Comparison of ENCODE assay signal across 1 cellular context in the genomic region with DNA sequence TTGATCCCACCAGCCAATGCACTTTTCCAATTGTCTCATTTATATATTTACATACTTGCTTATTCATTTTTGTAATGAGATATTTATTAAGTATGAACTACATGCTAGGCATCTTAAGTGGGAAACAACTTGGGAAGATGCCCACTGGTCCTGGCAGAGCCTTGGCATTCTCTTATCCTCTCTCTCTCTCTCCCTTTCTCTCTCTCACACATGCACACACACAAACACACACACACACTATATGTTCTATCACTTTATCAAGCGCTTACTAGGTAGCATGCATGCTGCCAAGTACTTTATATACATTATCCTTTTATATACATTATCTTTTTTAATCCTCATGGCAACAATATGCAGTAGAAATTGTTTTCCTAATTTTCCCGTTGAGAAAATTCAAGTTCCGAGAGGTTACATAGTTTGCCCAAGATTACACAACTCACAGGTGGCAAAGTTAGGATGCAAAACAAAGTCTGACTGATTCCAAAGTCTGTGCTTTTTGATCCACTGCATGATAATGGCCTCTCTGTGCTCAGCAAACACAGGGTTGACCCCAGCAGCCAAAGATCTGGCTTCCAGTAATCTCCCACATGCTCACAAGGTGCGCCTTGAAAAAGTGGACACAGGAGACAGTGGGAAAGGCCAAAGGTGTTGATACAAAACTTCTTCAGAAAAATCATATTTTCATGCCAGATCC.
TF ChIP-seq lines count a peak whose summit lies in the region.

No MANE protein-coding gene starts in this region.

TF ChIP-seq in HepG2, 621 proteins besides CTCF, POLR2A, EP300 and RAD21 (continued from another document and continues in another):
- TF ChIP-seq CENPT (CRISPR knock-in tag; IDR thresholded peaks at IDR 0.05; ENCODE audit: low read depth) = no peak
- TF ChIP-seq MIER2 (CRISPR knock-in tag; IDR thresholded peaks at IDR 0.05) = peak; percentile 57; the same call in 1 of the 2 replicates
- no peak for TF ChIP-seq ZNF672 (CRISPR knock-in tag; IDR thresholded peaks at IDR 0.05)
- TF ChIP-seq, protein P1, sequence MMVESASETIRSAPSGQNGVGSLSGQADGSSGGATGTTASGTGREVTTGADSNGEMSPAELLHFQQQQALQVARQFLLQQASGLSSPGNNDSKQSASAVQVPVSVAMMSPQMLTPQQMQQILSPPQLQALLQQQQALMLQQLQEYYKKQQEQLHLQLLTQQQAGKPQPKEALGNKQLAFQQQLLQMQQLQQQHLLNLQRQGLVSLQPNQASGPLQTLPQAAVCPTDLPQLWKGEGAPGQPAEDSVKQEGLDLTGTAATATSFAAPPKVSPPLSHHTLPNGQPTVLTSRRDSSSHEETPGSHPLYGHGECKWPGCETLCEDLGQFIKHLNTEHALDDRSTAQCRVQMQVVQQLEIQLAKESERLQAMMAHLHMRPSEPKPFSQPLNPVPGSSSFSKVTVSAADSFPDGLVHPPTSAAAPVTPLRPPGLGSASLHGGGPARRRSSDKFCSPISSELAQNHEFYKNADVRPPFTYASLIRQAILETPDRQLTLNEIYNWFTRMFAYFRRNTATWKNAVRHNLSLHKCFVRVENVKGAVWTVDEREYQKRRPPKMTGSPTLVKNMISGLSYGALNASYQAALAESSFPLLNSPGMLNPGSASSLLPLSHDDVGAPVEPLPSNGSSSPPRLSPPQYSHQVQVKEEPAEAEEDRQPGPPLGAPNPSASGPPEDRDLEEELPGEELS (CRISPR knock-in tag; IDR thresholded peaks at IDR 0.05) = peak; percentile 90
- peak; percentile 89; the same call in 1 of the 2 replicates for TF ChIP-seq ZNF747 (CRISPR knock-in tag; IDR thresholded peaks at IDR 0.05; ENCODE audit: borderline replicate concordance)
- TF ChIP-seq ELF1 (CRISPR knock-in tag; IDR thresholded peaks at IDR 0.05) = 0 out of 2 replicates have a peak, but pooled peaks have one; percentile 34
- TF ChIP-seq SMYD3 (CRISPR knock-in tag; IDR thresholded peaks at IDR 0.05) = no peak
- TF ChIP-seq FOXO1 (CRISPR knock-in tag; IDR thresholded peaks at IDR 0.05) = peak; percentile 97
- TF ChIP-seq HOXD1 (CRISPR knock-in tag; IDR thresholded peaks at IDR 0.05) = peak; percentile 69; the same call in 1 of the 2 replicates
- no peak for TF ChIP-seq ZIK1 (CRISPR knock-in tag; IDR thresholded peaks at IDR 0.05; ENCODE audit: borderline replicate concordance, low read depth)
- TF ChIP-seq ZNF468 (CRISPR knock-in tag; IDR thresholded peaks at IDR 0.05) = no peak
- TF ChIP-seq POGZ (CRISPR knock-in tag; IDR thresholded peaks at IDR 0.05) = peak; percentile 90
- TF ChIP-seq, protein P2, sequence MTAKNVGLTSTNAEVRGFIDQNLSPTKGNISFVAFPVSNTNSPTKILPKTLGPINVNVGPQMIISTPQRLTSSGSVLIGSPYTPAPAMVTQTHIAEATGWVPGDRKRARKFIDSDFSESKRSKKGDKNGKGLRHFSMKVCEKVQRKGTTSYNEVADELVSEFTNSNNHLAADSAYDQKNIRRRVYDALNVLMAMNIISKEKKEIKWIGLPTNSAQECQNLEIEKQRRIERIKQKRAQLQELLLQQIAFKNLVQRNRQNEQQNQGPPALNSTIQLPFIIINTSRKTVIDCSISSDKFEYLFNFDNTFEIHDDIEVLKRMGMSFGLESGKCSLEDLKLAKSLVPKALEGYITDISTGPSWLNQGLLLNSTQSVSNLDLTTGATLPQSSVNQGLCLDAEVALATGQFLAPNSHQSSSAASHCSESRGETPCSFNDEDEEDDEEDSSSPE (CRISPR knock-in tag; IDR thresholded peaks at IDR 0.05) = 0 out of 2 replicates have a peak, but pooled peaks have one; percentile 18
- peak; percentile 47; the same call in 1 of the 2 replicates for TF ChIP-seq JUNB (CRISPR knock-in tag; IDR thresholded peaks at IDR 0.05; ENCODE audit: borderline replicate concordance)
- TF ChIP-seq, protein P3, sequence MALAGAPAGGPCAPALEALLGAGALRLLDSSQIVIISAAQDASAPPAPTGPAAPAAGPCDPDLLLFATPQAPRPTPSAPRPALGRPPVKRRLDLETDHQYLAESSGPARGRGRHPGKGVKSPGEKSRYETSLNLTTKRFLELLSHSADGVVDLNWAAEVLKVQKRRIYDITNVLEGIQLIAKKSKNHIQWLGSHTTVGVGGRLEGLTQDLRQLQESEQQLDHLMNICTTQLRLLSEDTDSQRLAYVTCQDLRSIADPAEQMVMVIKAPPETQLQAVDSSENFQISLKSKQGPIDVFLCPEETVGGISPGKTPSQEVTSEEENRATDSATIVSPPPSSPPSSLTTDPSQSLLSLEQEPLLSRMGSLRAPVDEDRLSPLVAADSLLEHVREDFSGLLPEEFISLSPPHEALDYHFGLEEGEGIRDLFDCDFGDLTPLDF (CRISPR knock-in tag; IDR thresholded peaks at IDR 0.05) = no peak
- no peak for TF ChIP-seq ZNF253 (CRISPR knock-in tag; IDR thresholded peaks at IDR 0.05; ENCODE audit: borderline replicate concordance)
- peak; percentile 85; the same call in 1 of the 2 replicates for TF ChIP-seq ZNF556 (CRISPR knock-in tag; IDR thresholded peaks at IDR 0.05; ENCODE audit: borderline replicate concordance)
- TF ChIP-seq, protein P4, sequence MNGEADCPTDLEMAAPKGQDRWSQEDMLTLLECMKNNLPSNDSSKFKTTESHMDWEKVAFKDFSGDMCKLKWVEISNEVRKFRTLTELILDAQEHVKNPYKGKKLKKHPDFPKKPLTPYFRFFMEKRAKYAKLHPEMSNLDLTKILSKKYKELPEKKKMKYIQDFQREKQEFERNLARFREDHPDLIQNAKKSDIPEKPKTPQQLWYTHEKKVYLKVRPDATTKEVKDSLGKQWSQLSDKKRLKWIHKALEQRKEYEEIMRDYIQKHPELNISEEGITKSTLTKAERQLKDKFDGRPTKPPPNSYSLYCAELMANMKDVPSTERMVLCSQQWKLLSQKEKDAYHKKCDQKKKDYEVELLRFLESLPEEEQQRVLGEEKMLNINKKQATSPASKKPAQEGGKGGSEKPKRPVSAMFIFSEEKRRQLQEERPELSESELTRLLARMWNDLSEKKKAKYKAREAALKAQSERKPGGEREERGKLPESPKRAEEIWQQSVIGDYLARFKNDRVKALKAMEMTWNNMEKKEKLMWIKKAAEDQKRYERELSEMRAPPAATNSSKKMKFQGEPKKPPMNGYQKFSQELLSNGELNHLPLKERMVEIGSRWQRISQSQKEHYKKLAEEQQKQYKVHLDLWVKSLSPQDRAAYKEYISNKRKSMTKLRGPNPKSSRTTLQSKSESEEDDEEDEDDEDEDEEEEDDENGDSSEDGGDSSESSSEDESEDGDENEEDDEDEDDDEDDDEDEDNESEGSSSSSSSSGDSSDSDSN (CRISPR knock-in tag; IDR thresholded peaks at IDR 0.05) = no peak
- TF ChIP-seq MXI1 (IDR thresholded peaks at IDR 0.05; ENCODE audit: borderline replicate concordance, low read depth, low read length) = no peak
- no peak for TF ChIP-seq HCFC1 (IDR thresholded peaks at IDR 0.05; ENCODE audit: low read depth, low read length)
- TF ChIP-seq, protein P5, sequence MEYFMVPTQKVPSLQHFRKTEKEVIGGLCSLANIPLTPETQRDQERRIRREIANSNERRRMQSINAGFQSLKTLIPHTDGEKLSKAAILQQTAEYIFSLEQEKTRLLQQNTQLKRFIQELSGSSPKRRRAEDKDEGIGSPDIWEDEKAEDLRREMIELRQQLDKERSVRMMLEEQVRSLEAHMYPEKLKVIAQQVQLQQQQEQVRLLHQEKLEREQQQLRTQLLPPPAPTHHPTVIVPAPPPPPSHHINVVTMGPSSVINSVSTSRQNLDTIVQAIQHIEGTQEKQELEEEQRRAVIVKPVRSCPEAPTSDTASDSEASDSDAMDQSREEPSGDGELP (IDR thresholded peaks at IDR 0.05; ENCODE audit: borderline replicate concordance, low read depth) = peak; percentile 89
- no peak for TF ChIP-seq TRIM24 (CRISPR knock-in tag; IDR thresholded peaks at IDR 0.05)
- TF ChIP-seq NR3C1 (CRISPR knock-in tag; IDR thresholded peaks at IDR 0.05) = no peak
- 0 out of 2 replicates have a peak, but pooled peaks have one; percentile 31 for TF ChIP-seq ZNF383 (CRISPR knock-in tag; IDR thresholded peaks at IDR 0.05; ENCODE audit: borderline replicate concordance)
- TF ChIP-seq ZFX (CRISPR knock-in tag; IDR thresholded peaks at IDR 0.05; ENCODE audit: low read depth) = peak; percentile 36; the same call in 1 of the 2 replicates
- TF ChIP-seq ZNF567 (CRISPR knock-in tag; IDR thresholded peaks at IDR 0.05; ENCODE audit: borderline replicate concordance) = no peak
- TF ChIP-seq ZSCAN25 (CRISPR knock-in tag; IDR thresholded peaks at IDR 0.05) = no peak
- no peak for TF ChIP-seq FLYWCH1 (CRISPR knock-in tag; IDR thresholded peaks at IDR 0.05)
- no peak for TF ChIP-seq SRSF9 (IDR thresholded peaks at IDR 0.05; ENCODE audit: borderline replicate concordance, insufficient read depth, low read depth, low read length, poor library complexity, severe bottlenecking)
- TF ChIP-seq, protein P6, sequence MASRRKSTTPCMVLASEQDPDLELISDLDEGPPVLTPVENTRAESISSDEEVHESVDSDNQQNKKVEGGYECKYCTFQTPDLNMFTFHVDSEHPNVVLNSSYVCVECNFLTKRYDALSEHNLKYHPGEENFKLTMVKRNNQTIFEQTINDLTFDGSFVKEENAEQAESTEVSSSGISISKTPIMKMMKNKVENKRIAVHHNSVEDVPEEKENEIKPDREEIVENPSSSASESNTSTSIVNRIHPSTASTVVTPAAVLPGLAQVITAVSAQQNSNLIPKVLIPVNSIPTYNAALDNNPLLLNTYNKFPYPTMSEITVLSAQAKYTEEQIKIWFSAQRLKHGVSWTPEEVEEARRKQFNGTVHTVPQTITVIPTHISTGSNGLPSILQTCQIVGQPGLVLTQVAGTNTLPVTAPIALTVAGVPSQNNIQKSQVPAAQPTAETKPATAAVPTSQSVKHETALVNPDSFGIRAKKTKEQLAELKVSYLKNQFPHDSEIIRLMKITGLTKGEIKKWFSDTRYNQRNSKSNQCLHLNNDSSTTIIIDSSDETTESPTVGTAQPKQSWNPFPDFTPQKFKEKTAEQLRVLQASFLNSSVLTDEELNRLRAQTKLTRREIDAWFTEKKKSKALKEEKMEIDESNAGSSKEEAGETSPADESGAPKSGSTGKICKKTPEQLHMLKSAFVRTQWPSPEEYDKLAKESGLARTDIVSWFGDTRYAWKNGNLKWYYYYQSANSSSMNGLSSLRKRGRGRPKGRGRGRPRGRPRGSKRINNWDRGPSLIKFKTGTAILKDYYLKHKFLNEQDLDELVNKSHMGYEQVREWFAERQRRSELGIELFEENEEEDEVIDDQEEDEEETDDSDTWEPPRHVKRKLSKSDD (CRISPR knock-in tag; IDR thresholded peaks at IDR 0.05; ENCODE audit: low read depth) = no peak; the same call in 1 of the 2 replicates
- peak; percentile 73; the same call in 1 of the 2 replicates for TF ChIP-seq CBX5 (CRISPR knock-in tag; IDR thresholded peaks at IDR 0.05; ENCODE audit: borderline replicate concordance)
- no peak for TF ChIP-seq ZNF709 (CRISPR knock-in tag; IDR thresholded peaks at IDR 0.05)
- TF ChIP-seq, protein P7, sequence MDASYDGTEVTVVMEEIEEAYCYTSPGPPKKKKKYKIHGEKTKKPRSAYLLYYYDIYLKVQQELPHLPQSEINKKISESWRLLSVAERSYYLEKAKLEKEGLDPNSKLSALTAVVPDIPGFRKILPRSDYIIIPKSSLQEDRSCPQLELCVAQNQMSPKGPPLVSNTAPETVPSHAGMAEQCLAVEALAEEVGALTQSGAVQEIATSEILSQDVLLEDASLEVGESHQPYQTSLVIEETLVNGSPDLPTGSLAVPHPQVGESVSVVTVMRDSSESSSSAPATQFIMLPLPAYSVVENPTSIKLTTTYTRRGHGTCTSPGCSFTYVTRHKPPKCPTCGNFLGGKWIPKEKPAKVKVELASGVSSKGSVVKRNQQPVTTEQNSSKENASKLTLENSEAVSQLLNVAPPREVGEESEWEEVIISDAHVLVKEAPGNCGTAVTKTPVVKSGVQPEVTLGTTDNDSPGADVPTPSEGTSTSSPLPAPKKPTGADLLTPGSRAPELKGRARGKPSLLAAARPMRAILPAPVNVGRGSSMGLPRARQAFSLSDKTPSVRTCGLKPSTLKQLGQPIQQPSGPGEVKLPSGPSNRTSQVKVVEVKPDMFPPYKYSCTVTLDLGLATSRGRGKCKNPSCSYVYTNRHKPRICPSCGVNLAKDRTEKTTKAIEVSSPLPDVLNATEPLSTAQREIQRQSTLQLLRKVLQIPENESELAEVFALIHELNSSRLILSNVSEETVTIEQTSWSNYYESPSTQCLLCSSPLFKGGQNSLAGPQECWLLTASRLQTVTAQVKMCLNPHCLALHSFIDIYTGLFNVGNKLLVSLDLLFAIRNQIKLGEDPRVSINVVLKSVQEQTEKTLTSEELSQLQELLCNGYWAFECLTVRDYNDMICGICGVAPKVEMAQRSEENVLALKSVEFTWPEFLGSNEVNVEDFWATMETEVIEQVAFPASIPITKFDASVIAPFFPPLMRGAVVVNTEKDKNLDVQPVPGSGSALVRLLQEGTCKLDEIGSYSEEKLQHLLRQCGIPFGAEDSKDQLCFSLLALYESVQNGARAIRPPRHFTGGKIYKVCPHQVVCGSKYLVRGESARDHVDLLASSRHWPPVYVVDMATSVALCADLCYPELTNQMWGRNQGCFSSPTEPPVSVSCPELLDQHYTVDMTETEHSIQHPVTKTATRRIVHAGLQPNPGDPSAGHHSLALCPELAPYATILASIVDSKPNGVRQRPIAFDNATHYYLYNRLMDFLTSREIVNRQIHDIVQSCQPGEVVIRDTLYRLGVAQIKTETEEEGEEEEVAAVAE (CRISPR knock-in tag; IDR thresholded peaks at IDR 0.05; ENCODE audit: borderline replicate concordance) = no peak
- peak; percentile 55; the same call in 1 of the 2 replicates for TF ChIP-seq ZNF564 (CRISPR knock-in tag; IDR thresholded peaks at IDR 0.05)
- peak; percentile 62; the same call in 1 of the 2 replicates for TF ChIP-seq ZNF816 (CRISPR knock-in tag; IDR thresholded peaks at IDR 0.05; ENCODE audit: borderline replicate concordance)
- peak; percentile 94 for TF ChIP-seq MIXL1 (CRISPR knock-in tag; IDR thresholded peaks at IDR 0.05)
- TF ChIP-seq, protein P8, sequence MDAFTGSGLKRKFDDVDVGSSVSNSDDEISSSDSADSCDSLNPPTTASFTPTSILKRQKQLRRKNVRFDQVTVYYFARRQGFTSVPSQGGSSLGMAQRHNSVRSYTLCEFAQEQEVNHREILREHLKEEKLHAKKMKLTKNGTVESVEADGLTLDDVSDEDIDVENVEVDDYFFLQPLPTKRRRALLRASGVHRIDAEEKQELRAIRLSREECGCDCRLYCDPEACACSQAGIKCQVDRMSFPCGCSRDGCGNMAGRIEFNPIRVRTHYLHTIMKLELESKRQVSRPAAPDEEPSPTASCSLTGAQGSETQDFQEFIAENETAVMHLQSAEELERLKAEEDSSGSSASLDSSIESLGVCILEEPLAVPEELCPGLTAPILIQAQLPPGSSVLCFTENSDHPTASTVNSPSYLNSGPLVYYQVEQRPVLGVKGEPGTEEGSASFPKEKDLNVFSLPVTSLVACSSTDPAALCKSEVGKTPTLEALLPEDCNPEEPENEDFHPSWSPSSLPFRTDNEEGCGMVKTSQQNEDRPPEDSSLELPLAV (CRISPR knock-in tag; conservative IDR thresholded peaks at IDR 0.05; ENCODE audit: low read depth) = no peak
- peak; percentile 43; the same call in 1 of the 2 replicates for TF ChIP-seq YEATS2 (CRISPR knock-in tag; IDR thresholded peaks at IDR 0.05; ENCODE audit: borderline replicate concordance)
- no peak for TF ChIP-seq MAZ (IDR thresholded peaks at IDR 0.05; ENCODE audit: borderline replicate concordance, low read depth, low read length)
- peak; percentile 52; the same call in 1 of the 2 replicates for TF ChIP-seq MAZ (CRISPR knock-in tag; IDR thresholded peaks at IDR 0.05; ENCODE audit: low read depth)
- no peak for TF ChIP-seq FOXC1 (CRISPR knock-in tag; IDR thresholded peaks at IDR 0.05; ENCODE audit: borderline replicate concordance)
